Comparison of ENCODE assay signal across 32 cellular contexts in the genomic region with DNA sequence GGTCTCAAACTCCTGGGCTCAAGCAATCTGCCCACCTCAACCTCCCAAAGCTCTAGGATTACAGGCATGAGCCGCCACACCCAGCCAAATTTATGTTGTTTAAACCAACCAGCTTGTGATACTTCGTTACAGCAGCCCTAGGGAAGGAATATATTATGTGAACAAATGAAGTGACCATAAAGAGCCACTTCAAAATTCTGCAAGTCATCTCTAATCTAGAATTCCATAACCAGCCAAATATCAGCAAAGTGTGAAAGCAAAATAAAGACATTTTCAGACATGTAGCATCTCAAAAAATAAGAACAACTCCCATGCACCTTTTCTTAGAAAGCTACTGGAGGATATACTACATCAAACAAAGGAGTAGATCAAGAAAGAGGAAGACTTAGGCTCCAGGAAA. TPM values are rescaled to one million over a fixed set of nuclear protein-coding genes. Genes with fewer than 3 reads are reported as not detected.
"Had no signal": no experiment of that assay in that cellular context is flagged by ENCODE, and none has a peak within 500 bp of the region (broad histone marks: within the 10 kb centered on the region; RNA-seq: fewer than 3 reads in every experiment).

No MANE protein-coding gene starts in this region.

- H3K27me3 ChIP-seq: testis, tibial nerve, uterus, vagina had no signal

- H3K27ac Mint-ChIP-seq: stimulated activated effector memory CD8-positive, alpha-beta T cell treated with anti-CD3 and anti-CD28 coated beads, Interleukin-12 subunit alpha, Interleukin-12 subunit beta, amount 100 ng/mL, for 72 hours; stimulated activated memory B cell treated with anti-CD40 and anti-IgM and Interleukin-4, amounts not matched to agents 10 μg/mL and 1 μg/mL and 100 μg/mL, for 72 hours; stimulated activated naive CD8-positive, alpha-beta T cell treated with anti-CD3 and anti-CD28 coated beads, Interleukin-15, amount 100 ng/mL, for 72 hours; stimulated activated naive CD8-positive, alpha-beta T cell treated with anti-CD3 and anti-CD28 coated beads, Interleukin-15, Interleukin-2, amounts not matched to agents 100 ng/mL and 50 ng/mL, for 24 hours; type B pancreatic cell had no signal

- H3K27ac ChIP-seq: stomach, suprapubic skin, testis, thoracic aorta, thyroid gland, tibial artery, tibial nerve, transverse colon, upper lobe of left lung, upper lobe of right lung, uterus, vagina had no signal

- H3K36me3 Mint-ChIP-seq: stimulated activated effector memory CD8-positive, alpha-beta T cell treated with anti-CD3 and anti-CD28 coated beads, Interleukin-12 subunit alpha, Interleukin-12 subunit beta, amount 100 ng/mL, for 72 hours; stimulated activated memory B cell treated with anti-CD40 and anti-IgM and Interleukin-4, amounts not matched to agents 10 μg/mL and 1 μg/mL and 100 μg/mL, for 72 hours; type B pancreatic cell had no signal

- H3K4me3 Mint-ChIP-seq: stimulated activated effector memory CD8-positive, alpha-beta T cell treated with anti-CD3 and anti-CD28 coated beads, Interleukin-12 subunit alpha, Interleukin-12 subunit beta, amount 100 ng/mL, for 72 hours; stimulated activated memory B cell treated with anti-CD40 and anti-IgM and Interleukin-4, amounts not matched to agents 10 μg/mL and 1 μg/mL and 100 μg/mL, for 72 hours; stimulated activated naive CD8-positive, alpha-beta T cell treated with anti-CD3 and anti-CD28 coated beads, Interleukin-15, amount 100 ng/mL, for 72 hours; stimulated activated naive CD8-positive, alpha-beta T cell treated with anti-CD3 and anti-CD28 coated beads, Interleukin-15, Interleukin-2, amounts not matched to agents 100 ng/mL and 50 ng/mL, for 24 hours; type B pancreatic cell had no signal

- FAIRE-seq: urothelium cell line had no signal

- DNase-seq: stimulated activated CD4-positive, alpha-beta T cell treated with anti-CD3 and anti-CD28 coated beads, Interleukin-2, amount 100 ng/mL, for 48 hours; stimulated activated CD4-positive, alpha-beta T cell treated with anti-CD3 and anti-CD28 coated beads, Interleukin-4, amount 100 ng/mL, for 1 hour; stimulated activated CD4-positive, alpha-beta T cell treated with anti-CD3 and anti-CD28 coated beads, Interleukin-4, amount 100 ng/mL, for 24 hours; stimulated activated CD4-positive, alpha-beta T cell treated with anti-CD3 and anti-CD28 coated beads, Interleukin-4, amount 100 ng/mL, for 4 hours; stimulated activated CD8-positive, alpha-beta memory T cell treated with anti-CD3 and anti-CD28 coated beads, Interleukin-4, amount 100 ng/mL, for 48 hours; stimulated activated naive CD4-positive, alpha-beta T cell; stimulated activated naive CD4-positive, alpha-beta T cell treated with Interleukin-2 at 50 U/mL for 16 hours; stimulated activated naive CD8-positive, alpha-beta T cell treated with anti-CD3 and anti-CD28 coated beads, Interleukin-15, amount 100 ng/mL, for 72 hours; stimulated activated naive CD8-positive, alpha-beta T cell treated with anti-CD3 and anti-CD28 coated beads, Interleukin-15, Interleukin-2, amounts not matched to agents 100 U/mL and 50 U/mL, for 24 hours; stomach; substantia nigra; testis; thyroid gland; tibial artery; transverse colon; trophoblast cell; upper lobe of left lung; upper lobe of right lung; uterus had no signal

- H3K36me3 ChIP-seq: stomach, suprapubic skin, thoracic aorta, thyroid gland, tibial artery, tibial nerve, transverse colon, upper lobe of left lung, upper lobe of right lung, uterus, vagina had no signal

- ATAC-seq: stimulated activated effector memory CD8-positive, alpha-beta T cell treated with anti-CD3 and anti-CD28 coated beads, Interleukin-12 subunit alpha, Interleukin-12 subunit beta, amount 100 ng/mL, for 72 hours; stimulated activated memory B cell treated with anti-CD40 and anti-IgM and Interleukin-4, amounts not matched to agents 10 μg/mL and 1 μg/mL and 100 μg/mL, for 72 hours; stimulated activated naive CD8-positive, alpha-beta T cell treated with anti-CD3 and anti-CD28 coated beads, Interleukin-15, amount 100 ng/mL, for 72 hours; stimulated activated naive CD8-positive, alpha-beta T cell treated with anti-CD3 and anti-CD28 coated beads, Interleukin-15, Interleukin-2, amounts not matched to agents 100 U/mL and 50 U/mL, for 24 hours; upper lobe of right lung had no signal

- H3K4me1 ChIP-seq: stomach, suprapubic skin, testis, thyroid gland, tibial artery, tibial nerve, transverse colon, upper lobe of left lung, upper lobe of right lung, uterus, vagina had no signal

- H3K4me3 ChIP-seq: stomach, suprapubic skin, testis, thoracic aorta, thyroid gland, tibial artery, tibial nerve, transverse colon, upper lobe of left lung, upper lobe of right lung, uterus, vagina had no signal

- H3K4me1 Mint-ChIP-seq: stimulated activated effector memory CD8-positive, alpha-beta T cell treated with anti-CD3 and anti-CD28 coated beads, Interleukin-12 subunit alpha, Interleukin-12 subunit beta, amount 100 ng/mL, for 72 hours; stimulated activated memory B cell treated with anti-CD40 and anti-IgM and Interleukin-4, amounts not matched to agents 10 μg/mL and 1 μg/mL and 100 μg/mL, for 72 hours; stimulated activated naive CD8-positive, alpha-beta T cell treated with anti-CD3 and anti-CD28 coated beads, Interleukin-15, amount 100 ng/mL, for 72 hours had no signal

- H3K9me3 ChIP-seq: testis, thoracic aorta, thyroid gland, transverse colon, uterus, vagina had no signal

- H3K9me3 Mint-ChIP-seq: type B pancreatic cell had no signal

RNA-seq across cellular contexts. Expression of a gene that starts 36.0 kb away (rescaled TPM):
- total RNA-seq: stomach, subcutaneous adipose tissue, suprapubic skin, temporal lobe, thoracic aorta, thyroid gland, tibial nerve, transverse colon, upper lobe of left lung, upper lobe of right lung, ureter, urinary bladder, uterus, vagina had no signal
- polyA plus RNA-seq: stomach, urinary bladder had no signal

RNA-seq across cellular contexts. Expression of a gene that starts 45.3 kb away (rescaled TPM):
- total RNA-seq: thoracic aorta, thyroid gland had no signal
